15 cellular contexts compared by ENCODE assay signal in genomic region chr10:69202332-69202731, GRCh38. TPM values are rescaled to one million over a fixed set of nuclear protein-coding genes. Genes with fewer than 3 reads are reported as not detected.
A peak's percentile ranks its signal among the peaks of the same experiment; 100 is the strongest.
DNase-seq lines count a peak whose midpoint lies in the region; ATAC-seq and TF ChIP-seq lines count a peak whose summit lies in the region.
"Had no signal": no experiment of that assay in that cellular context is flagged by ENCODE, and none has a peak within 500 bp of the region (broad histone marks: within the 10 kb centered on the region; RNA-seq: fewer than 3 reads in every experiment).

No MANE protein-coding gene starts in this region.

- H3K27me3 Mint-ChIP-seq in activated naive CD4-positive, alpha-beta T cell treated with anti-CD3 and anti-CD28 coated beads, Interleukin-2, amount 10 ng/mL, durations not matched to agents 7 days and 5 days = no peaks in the 10 kb centered on the region
- no peaks in the 10 kb centered on the region for H3K27me3 Mint-ChIP-seq in activated CD4-positive, alpha-beta memory T cell treated with anti-CD3 and anti-CD28 coated beads for 36 hours
- H3K27me3 Mint-ChIP-seq in stimulated activated naive CD8-positive, alpha-beta T cell treated with anti-CD3 and anti-CD28 coated beads, Interleukin-15, Interleukin-2, amounts not matched to agents 100 ng/mL and 50 ng/mL, for 24 hours = no peaks in the 10 kb centered on the region
- H3K27me3 Mint-ChIP-seq: activated naive CD4-positive, alpha-beta T cell treated with anti-CD3 and anti-CD28 coated beads, Interleukin-2, amount 50 U/mL, for 24 hours had no signal

- peaks cover 35% of the 10 kb centered on the region for H3K36me3 Mint-ChIP-seq in activated naive CD4-positive, alpha-beta T cell treated with anti-CD3 and anti-CD28 coated beads, Interleukin-2, amount 10 ng/mL, durations not matched to agents 7 days and 5 days
- H3K36me3 Mint-ChIP-seq in activated CD4-positive, alpha-beta memory T cell treated with anti-CD3 and anti-CD28 coated beads for 36 hours = peaks cover 34% of the 10 kb centered on the region
- peaks cover 47% of the 10 kb centered on the region for H3K36me3 Mint-ChIP-seq in stimulated activated naive CD8-positive, alpha-beta T cell treated with anti-CD3 and anti-CD28 coated beads, Interleukin-15, Interleukin-2, amounts not matched to agents 100 ng/mL and 50 ng/mL, for 24 hours (ENCODE audit: low read depth)

- ATAC-seq in HG03354 (IDR thresholded peaks at IDR 0.05; ENCODE audit: poor library complexity, severe bottlenecking, unreplicated experiment) (no peak), HG02610 (IDR thresholded peaks at IDR 0.05; ENCODE audit: unreplicated experiment) (no peak)
- ATAC-seq: foreskin keratinocyte, PC-3, psoas muscle had no signal

- peaks cover 45% of the 10 kb centered on the region for H3K4me1 Mint-ChIP-seq in activated naive CD4-positive, alpha-beta T cell treated with anti-CD3 and anti-CD28 coated beads, Interleukin-2, amount 10 ng/mL, durations not matched to agents 7 days and 5 days
- H3K4me1 Mint-ChIP-seq in activated CD4-positive, alpha-beta memory T cell treated with anti-CD3 and anti-CD28 coated beads for 36 hours (ENCODE audit: low read depth) = peaks cover 36% of the 10 kb centered on the region
- peaks cover 35% of the 10 kb centered on the region for H3K4me1 Mint-ChIP-seq in stimulated activated naive CD8-positive, alpha-beta T cell treated with anti-CD3 and anti-CD28 coated beads, Interleukin-15, Interleukin-2, amounts not matched to agents 100 ng/mL and 50 ng/mL, for 24 hours (ENCODE audit: low read depth)
- H3K4me1 Mint-ChIP-seq: activated naive CD4-positive, alpha-beta T cell treated with anti-CD3 and anti-CD28 coated beads, Interleukin-2, amount 50 U/mL, for 24 hours had no signal

- peak overlapping the region; percentile 4 for H3K27ac Mint-ChIP-seq in activated naive CD4-positive, alpha-beta T cell treated with anti-CD3 and anti-CD28 coated beads, Interleukin-2, amount 10 ng/mL, durations not matched to agents 7 days and 5 days
- peak overlapping the region; percentile 69 for H3K27ac Mint-ChIP-seq in activated CD4-positive, alpha-beta memory T cell treated with anti-CD3 and anti-CD28 coated beads for 36 hours
- peak overlapping the region; percentile 21 for H3K27ac Mint-ChIP-seq in stimulated activated naive CD8-positive, alpha-beta T cell treated with anti-CD3 and anti-CD28 coated beads, Interleukin-15, Interleukin-2, amounts not matched to agents 100 ng/mL and 50 ng/mL, for 24 hours
- H3K27ac Mint-ChIP-seq: activated naive CD4-positive, alpha-beta T cell treated with anti-CD3 and anti-CD28 coated beads, Interleukin-2, amount 50 U/mL, for 24 hours had no signal

- no peak for TF ChIP-seq CTCF in fibroblast of mammary gland (conservative IDR thresholded peaks at IDR 0.05; ENCODE audit: control insufficient read depth, insufficient read depth, low read depth, low read length)

- POLR2A ChIA-PET in activated CD4-positive, alpha-beta memory T cell treated with anti-CD3 and anti-CD28 coated beads for 36 hours (lab: Charles Lee) = interaction anchor here (1.1 kb wide), 1 partner anchor 22 kb away, joined by 3 read pairs; the partner anchor contains the start of gene SUPV3L1

- DNase-seq in activated naive CD4-positive, alpha-beta T cell treated with anti-CD3 and anti-CD28 coated beads, Interleukin-2, amount 10 ng/mL, durations not matched to agents 7 days and 5 days = no peak
- no peak for DNase-seq in activated naive CD4-positive, alpha-beta T cell treated with Interleukin-2 at 50 U/mL for 16 hours
- DNase-seq in activated CD4-positive, alpha-beta memory T cell treated with anti-CD3 and anti-CD28 coated beads for 36 hours = no peak
- DNase-seq in fibroblast of mammary gland (ENCODE audit: low read depth) = peak; percentile 30
- DNase-seq in NK-92 treated with Interleukin-12 subunit alpha and Interleukin-12 subunit beta, amount 100 ng/mL, for 24 hours (lab: John Stamatoyannopoulos, UW) = no peak
- DNase-seq: cortex of kidney, foreskin keratinocyte, midbrain, PC-3, psoas muscle had no signal

- no peak overlapping the region for H3K4me3 ChIP-seq in fibroblast of mammary gland (ENCODE audit: control insufficient read depth, low read depth, low read length)
- H3K4me3 ChIP-seq: psoas muscle, vagina had no signal

- H3K9me3 Mint-ChIP-seq in activated naive CD4-positive, alpha-beta T cell treated with anti-CD3 and anti-CD28 coated beads, Interleukin-2, amount 10 ng/mL, durations not matched to agents 7 days and 5 days = no peaks in the 10 kb centered on the region
- H3K9me3 Mint-ChIP-seq in activated CD4-positive, alpha-beta memory T cell treated with anti-CD3 and anti-CD28 coated beads for 36 hours = no peaks in the 10 kb centered on the region
- no peaks in the 10 kb centered on the region for H3K9me3 Mint-ChIP-seq in stimulated activated naive CD8-positive, alpha-beta T cell treated with anti-CD3 and anti-CD28 coated beads, Interleukin-15, Interleukin-2, amounts not matched to agents 100 ng/mL and 50 ng/mL, for 24 hours
- H3K9me3 Mint-ChIP-seq: activated naive CD4-positive, alpha-beta T cell treated with anti-CD3 and anti-CD28 coated beads, Interleukin-2, amount 50 U/mL, for 24 hours had no signal

- H3K4me3 Mint-ChIP-seq in activated naive CD4-positive, alpha-beta T cell treated with anti-CD3 and anti-CD28 coated beads, Interleukin-2, amount 10 ng/mL, durations not matched to agents 7 days and 5 days = no peak overlapping the region
- H3K4me3 Mint-ChIP-seq in activated CD4-positive, alpha-beta memory T cell treated with anti-CD3 and anti-CD28 coated beads for 36 hours = no peak overlapping the region
- no peak overlapping the region for H3K4me3 Mint-ChIP-seq in stimulated activated naive CD8-positive, alpha-beta T cell treated with anti-CD3 and anti-CD28 coated beads, Interleukin-15, Interleukin-2, amounts not matched to agents 100 ng/mL and 50 ng/mL, for 24 hours
- H3K4me3 Mint-ChIP-seq: activated naive CD4-positive, alpha-beta T cell treated with anti-CD3 and anti-CD28 coated beads, Interleukin-2, amount 50 U/mL, for 24 hours had no signal

- intact Hi-C loops in activated CD4-positive, alpha-beta memory T cell treated with anti-CD3 and anti-CD28 coated beads for 36 hours (cut with micrococcal nuclease) = no loop called here

- CTCF ChIA-PET in activated naive CD4-positive, alpha-beta T cell treated with anti-CD3 and anti-CD28 coated beads, Interleukin-2, amount 10 ng/mL, durations not matched to agents 7 days and 5 days (lab: Charles Lee) = interaction anchor here (0.9 to 1.6 kb wide), 2 partner anchors 20 to 27 kb away, joined by 3 read pairs; no protein-coding TSS in a partner anchor
- CTCF ChIA-PET in activated CD4-positive, alpha-beta memory T cell treated with anti-CD3 and anti-CD28 coated beads for 36 hours (lab: Charles Lee) = interaction anchor here (1.1 kb wide), 1 partner anchor 108 kb away, joined by 4 read pairs; no protein-coding TSS in a partner anchor

RNA-seq across cellular contexts. Expression of gene HKDC1, which starts 17.8 kb away (rescaled TPM):
- total RNA-seq in activated CD4-positive, alpha-beta memory T cell treated with anti-CD3 and anti-CD28 coated beads for 36 hours = 1 to 10 TPM in 1 of 2 experiments, under 1 TPM in 1; 0.67 to 1.1 TPM
- total RNA-seq: psoas muscle had no signal

RNA-seq across cellular contexts. Expression of gene SUPV3L1, which starts 22.3 kb away (rescaled TPM):
- 10 to 100 TPM; 45.0 to 47.6 TPM for total RNA-seq in activated CD4-positive, alpha-beta memory T cell treated with anti-CD3 and anti-CD28 coated beads for 36 hours

Comparison
In these comparisons a context has a peak if more than half of its experiments do, and no peak if none do; other contexts are left out.
1. H3K27ac Mint-ChIP-seq: peak in every context shown above with its lines; median percentile 69 in activated CD4-positive, alpha-beta memory T cell treated with anti-CD3 and anti-CD28 coated beads for 36 hours; 21 in stimulated activated naive CD8-positive, alpha-beta T cell treated with anti-CD3 and anti-CD28 coated beads, Interleukin-15, Interleukin-2, amounts not matched to agents 100 ng/mL and 50 ng/mL, for 24 hours; 4 in activated naive CD4-positive, alpha-beta T cell treated with anti-CD3 and anti-CD28 coated beads, Interleukin-2, amount 10 ng/mL, durations not matched to agents 7 days and 5 days.